14 cellular contexts compared by ENCODE assay signal in the genomic region with DNA sequence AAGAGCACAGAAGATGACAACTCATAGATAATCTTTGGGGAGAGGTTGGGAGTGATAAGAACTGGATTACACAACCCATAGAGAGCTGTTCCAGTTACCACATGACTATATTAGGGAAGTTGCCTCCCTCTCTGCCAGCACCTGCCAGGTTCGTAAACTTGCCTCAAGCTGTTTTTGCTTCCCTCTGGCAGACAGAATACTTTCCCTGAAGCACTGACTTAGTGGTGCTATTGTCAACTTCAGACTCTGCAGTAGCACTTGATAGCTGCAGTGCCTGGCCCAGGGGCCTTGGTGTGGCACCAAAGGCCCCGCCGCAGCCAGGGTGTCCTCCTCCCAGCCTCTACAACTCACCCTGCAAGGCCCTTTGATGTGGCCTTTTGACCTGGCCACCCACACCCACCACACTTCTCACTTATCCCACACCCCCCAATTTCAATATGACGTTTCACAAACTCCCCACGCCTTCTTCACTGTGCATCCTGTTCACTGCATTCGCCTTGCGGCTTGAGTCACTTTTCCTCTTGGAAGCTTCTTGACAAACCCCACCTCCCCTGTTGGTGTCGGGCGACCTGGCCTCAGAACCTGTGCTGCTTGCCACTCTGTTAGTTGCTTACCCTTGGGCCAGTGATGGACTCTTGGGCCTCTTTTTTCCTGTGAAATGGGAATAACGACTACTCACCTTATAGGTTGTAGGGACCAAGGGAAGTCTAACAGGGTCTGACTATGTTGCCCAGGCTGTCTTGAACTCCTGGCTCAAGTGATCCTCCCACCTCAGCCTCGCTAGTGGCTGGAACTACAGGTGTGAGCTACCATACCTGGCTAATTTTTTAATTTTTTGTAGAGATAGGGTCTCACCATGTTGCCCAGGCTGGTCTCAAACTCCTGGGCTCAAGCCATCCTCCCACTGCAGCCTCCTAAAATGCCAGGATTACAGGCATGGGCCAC. TPM values are rescaled to one million over a fixed set of nuclear protein-coding genes. Genes with fewer than 3 reads are reported as not detected.
A peak's percentile ranks its signal among the peaks of the same experiment; 100 is the strongest.
DNase-seq lines count a peak whose midpoint lies in the region; ATAC-seq and FAIRE-seq lines count a peak whose summit lies in the region.
"Had no signal": no experiment of that assay in that cellular context is flagged by ENCODE, and none has a peak within 500 bp of the region (broad histone marks: within the 10 kb centered on the region; RNA-seq: fewer than 3 reads in every experiment).

No MANE protein-coding gene starts in this region.

- H3K4me1 Mint-ChIP-seq in immature natural killer cell, result peaks cover 17 to 31% of the 10 kb centered on the region in 2 donors
- H3K4me1 Mint-ChIP-seq: CD4-positive, CD25-positive, alpha-beta regulatory T cell; T-cell had no signal

- no peaks in the 10 kb centered on the region for H3K36me3 Mint-ChIP-seq in immature natural killer cell
- H3K36me3 Mint-ChIP-seq: CD4-positive, CD25-positive, alpha-beta regulatory T cell; T-cell had no signal

- no peak for FAIRE-seq in RCC 7860 (lab: Jason Lieb, UNC)
- FAIRE-seq: GM12892 had no signal

- no peak for ATAC-seq in HG03280 (IDR thresholded peaks at IDR 0.05; ENCODE audit: unreplicated experiment)

- DNase-seq in CD1c-positive myeloid dendritic cell (ENCODE audit: extremely low spot score) (peak; percentile 49), LoVo (ENCODE audit: low spot score) (peak; percentile 24), SKM-1 treated with dmso at 0.1 percent for 144 hours (lab: John Stamatoyannopoulos, UW; ENCODE audit: unreplicated experiment) (peak; percentile 87), immature natural killer cell (peak; percentile 73 to 80 (median 74)), NCI-H1048 (lab: John Stamatoyannopoulos, UW) (no peak), epidermal melanocyte (ENCODE audit: insufficient read length, low spot score) (no peak), RCC 7860 (ENCODE audit: low spot score) (no peak)
- DNase-seq: activated T-cell treated with anti-CD3 and anti-CD28 coated beads for 4 hours; CD4-positive, CD25-positive, alpha-beta regulatory T cell; colonic mucosa; stimulated activated CD4-positive, alpha-beta T cell treated with anti-CD3 and anti-CD28 coated beads, Interleukin-1b, Interleukin-23, amount 100 ng/mL, for 48 hours had no signal

- peaks cover 0 to 2% (median 0%) of the 10 kb centered on the region in 6 donors for H3K9me3 Mint-ChIP-seq in immature natural killer cell
- H3K9me3 Mint-ChIP-seq: CD4-positive, CD25-positive, alpha-beta regulatory T cell; T-cell had no signal

- H3K27me3 Mint-ChIP-seq in immature natural killer cell (ENCODE audit: low read depth in 3 of 3), result peaks cover 13 to 20% (median 15%) of the 10 kb centered on the region in 3 donors

- peak overlapping the region; percentile 1 to 62 (median 36) for H3K4me3 Mint-ChIP-seq in immature natural killer cell
- H3K4me3 Mint-ChIP-seq: T-cell had no signal

- peak overlapping the region in 4 of 6 donors; percentile 18 to 69 (median 40) for H3K27ac Mint-ChIP-seq in immature natural killer cell
- H3K27ac Mint-ChIP-seq: CD4-positive, CD25-positive, alpha-beta regulatory T cell; T-cell had no signal

RNA-seq across cellular contexts. Expression of gene PODXL, which starts 50.2 kb away (rescaled TPM):
- under 1 TPM in 2 of 3 donors, not detected in 1; 0.10 to 0.56 TPM for polyA plus RNA-seq in immature natural killer cell

Comparison
In these comparisons a context has a peak if more than half of its experiments do, and no peak if none do; other contexts are left out.
1. DNase-seq: peak in CD1c-positive myeloid dendritic cell (single experiment), LoVo (single experiment), SKM-1 treated with dmso at 0.1 percent for 144 hours (single experiment) and immature natural killer cell (3 of 3); none in NCI-H1048 (single experiment), epidermal melanocyte (single experiment) and RCC 7860 (single experiment).